ENCODE assay signal across 1 cellular context in genomic region chr22:19429950-19430889, GRCh38.
A peak's percentile ranks its signal among the peaks of the same experiment; 100 is the strongest.
TF ChIP-seq lines count a peak whose summit lies in the region.

No MANE protein-coding gene starts in this region.

TF ChIP-seq in K562, 482 proteins besides CTCF, POLR2A, EP300 and RAD21 (continued from another document):
- TF ChIP-seq SIN3A (IDR thresholded peaks at IDR 0.05; ENCODE audit: borderline replicate concordance in 2 of 2, control insufficient read depth in 1 of 2, low read depth in 2 of 2, low read length in 2 of 2), result 0 out of 4 replicates have a peak, but pooled peaks of 1 of the 2 experiments have one; percentile 83
- TF ChIP-seq NFXL1 (CRISPR knock-in tag; IDR thresholded peaks at IDR 0.05), result no peak
- peak; percentile 13; the same call in 1 of the 2 replicates for TF ChIP-seq MYC (IDR thresholded peaks at IDR 0.05; ENCODE audit: low read depth, low read length)
- TF ChIP-seq MYC (CRISPR knock-in tag; IDR thresholded peaks at IDR 0.05; ENCODE audit: borderline replicate concordance, low read depth), result no peak
- TF ChIP-seq MIER1 (IDR thresholded peaks at IDR 0.05; ENCODE audit: low read depth), result no peak
- TF ChIP-seq TSC22D4 (tag; IDR thresholded peaks at IDR 0.05), result peak; percentile 5; the same call in 1 of the 2 replicates
- TF ChIP-seq ZBTB12 (CRISPR knock-in tag; IDR thresholded peaks at IDR 0.05), result 0 out of 2 replicates have a peak, but pooled peaks have one; percentile 51
- no peak for TF ChIP-seq THRB (CRISPR knock-in tag; conservative IDR thresholded peaks at IDR 0.05)
- peak; percentile 81; the same call in 1 of the 2 replicates for TF ChIP-seq E2F3 (CRISPR knock-in tag; IDR thresholded peaks at IDR 0.05)
- no peak for TF ChIP-seq MEIS2 (IDR thresholded peaks at IDR 0.05; ENCODE audit: partially characterized antibody)
- TF ChIP-seq ZNF384 (IDR thresholded peaks at IDR 0.05; ENCODE audit: low read depth, low read length), result peak; percentile 83
- no peak for TF ChIP-seq ZNF707 (CRISPR knock-in tag; conservative IDR thresholded peaks at IDR 0.05)
- peak; percentile 45 for TF ChIP-seq KDM5B (IDR thresholded peaks at IDR 0.05; ENCODE audit: insufficient replicate concordance, low read depth, low read length)
- TF ChIP-seq ESRRB (CRISPR knock-in tag; IDR thresholded peaks at IDR 0.05; ENCODE audit: borderline replicate concordance), result no peak
- peak; percentile 61; the same call in 1 of the 2 replicates for TF ChIP-seq IRF9 (tag; IDR thresholded peaks at IDR 0.05)
